ENCODE assay signal across 1 cellular context in genomic region chr4:138242076-138242829, GRCh38.
TF ChIP-seq lines count a peak whose summit lies in the region.

TSS of gene SLC7A11 (minus strand) at chr4:138242349. CDS start at chr4:138242069, 280 bp downstream.

TF ChIP-seq in IMR-90, 13 proteins besides CTCF, POLR2A, EP300 and RAD21 (continued from another document):
- TF ChIP-seq ELK1 (IDR thresholded peaks at IDR 0.05; ENCODE audit: borderline replicate concordance, low read depth, low read length) (no peak), CEBPB (IDR thresholded peaks at IDR 0.05; ENCODE audit: low read depth, low read length) (peak; percentile 99)
TF ChIP-seq in IMR-90: peak in this region for 7.
